Comparison of ENCODE assay signal across 27 cellular contexts in the genomic region with DNA sequence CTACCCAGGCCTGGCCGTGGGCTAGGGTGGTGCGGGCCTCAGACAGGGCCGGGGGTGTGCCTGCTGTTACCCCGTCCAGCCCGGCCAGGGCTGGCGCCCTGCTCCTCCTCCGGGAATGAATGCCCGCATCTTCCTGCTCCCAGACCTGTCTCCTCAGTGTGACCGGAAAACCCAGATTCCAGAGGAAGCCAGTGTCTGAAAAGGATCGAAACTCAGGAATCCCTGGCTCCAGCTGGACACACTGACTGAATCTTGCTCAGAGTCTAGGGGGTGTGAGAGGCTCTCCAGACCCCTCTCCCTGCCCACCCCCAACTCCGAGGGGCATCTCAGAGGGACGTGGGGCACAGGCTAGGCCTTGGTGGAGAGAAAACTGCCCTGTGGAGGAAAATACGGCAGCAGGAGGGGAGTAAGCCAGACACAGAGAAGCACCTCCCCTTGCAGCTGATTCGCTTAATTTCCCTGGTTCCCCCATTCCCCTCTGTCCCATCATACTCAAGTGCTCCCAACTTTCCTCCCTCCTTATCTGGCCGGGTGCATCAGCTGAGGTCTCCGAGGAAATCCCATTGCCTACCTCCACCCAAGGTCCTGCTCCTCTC.
DNase-seq lines count a peak whose midpoint lies in the region; TF ChIP-seq lines count a peak whose summit lies in the region.
"Had no signal": no experiment of that assay in that cellular context is flagged by ENCODE, and none has a peak within 500 bp of the region (broad histone marks: within the 10 kb centered on the region; RNA-seq: fewer than 3 reads in every experiment).

No MANE protein-coding gene starts in this region.

- H3K4me3 ChIP-seq in BLaER1 (no peak overlapping the region), parathyroid adenoma (ENCODE audit: low read depth, low read length) (no peak overlapping the region)
- H3K4me3 ChIP-seq: esophagus muscularis mucosa, pancreas, tibial artery had no signal

- H3K27me3 ChIP-seq in BLaER1: peaks cover 67% of the 10 kb centered on the region
- no peaks in the 10 kb centered on the region for H3K27me3 ChIP-seq in parathyroid adenoma (ENCODE audit: control insufficient read depth, insufficient read depth, low read length)

- no peak for TF ChIP-seq CTCF in parathyroid adenoma (IDR thresholded peaks at IDR 0.05)

- H3K9me3 ChIP-seq in BLaER1 (no peaks in the 10 kb centered on the region), parathyroid adenoma (ENCODE audit: control insufficient read depth, low read length) (no peaks in the 10 kb centered on the region)
- H3K9me3 ChIP-seq: esophagus muscularis mucosa, pancreas, tibial artery had no signal

- H3K27ac ChIP-seq in BLaER1 (no peak overlapping the region), parathyroid adenoma (peak overlapping the region; percentile 36)
- H3K27ac ChIP-seq: foreskin keratinocyte, pancreas, tibial artery had no signal

- DNase-seq in AG20443 (ENCODE audit: low spot score) (peak; percentile 13), epidermal melanocyte (ENCODE audit: insufficient read length, low spot score) (peak; percentile 12), hypothalamus (lab: John Stamatoyannopoulos, UW) (no peak), DMS 273 treated with DMSO at 0.1 percent for 48 hours (lab: John Stamatoyannopoulos, UW) (no peak)
- DNase-seq in stimulated activated CD4-positive, alpha-beta T cell treated with anti-CD3 and anti-CD28 coated beads, Interleukin-1b, Interleukin-23, amount 100 ng/mL, for 48 hours: no peak
- DNase-seq: activated CD4-positive, alpha-beta T cell treated with anti-CD3 and anti-CD28 coated beads for 4 hours; activated CD8-positive, alpha-beta memory T cell treated with anti-CD3 and anti-CD28 coated beads for 24 hours; activated gamma-delta T cell; activated T-cell treated with anti-CD3 and anti-CD28 coated beads, Interleukin-2, amount 50 U/mL, for 1 hour; C1 segment of cervical spinal cord; central memory CD4-positive, alpha-beta T cell; COR-L47; cortex of kidney; effector memory CD4-positive, alpha-beta T cell; foreskin keratinocyte; HFFc6; NCI-H1092; NCI-H1694; NCI-H446; NCI-H748 treated with DMSO at 0.1 percent for 48 hours; SIG-M5; SW 1271 had no signal

- peak overlapping the region; percentile 30; the same call in 1 of the 2 replicates for H3K4me2 ChIP-seq in BLaER1
- no peak overlapping the region for H3K4me2 ChIP-seq in parathyroid adenoma (ENCODE audit: low read length)

- H2AFZ ChIP-seq in parathyroid adenoma: no peak overlapping the region

- H3K9ac ChIP-seq in BLaER1 (no peak overlapping the region), parathyroid adenoma (no peak overlapping the region)

- H4K20me1 ChIP-seq in BLaER1: peaks cover 7% of the 10 kb centered on the region; the same call in 1 of the 2 replicates

- H3K4me1 ChIP-seq in BLaER1 (peaks cover 16% of the 10 kb centered on the region), parathyroid adenoma (no peaks in the 10 kb centered on the region)
- H3K4me1 ChIP-seq: foreskin keratinocyte, pancreas had no signal

- H3K36me3 ChIP-seq in BLaER1: no peaks in the 10 kb centered on the region
- no peaks in the 10 kb centered on the region for H3K36me3 ChIP-seq in parathyroid adenoma (ENCODE audit: control insufficient read depth, insufficient read depth, low read length)
- H3K36me3 ChIP-seq: esophagus muscularis mucosa, pancreas, tibial artery had no signal

- H3K79me2 ChIP-seq in parathyroid adenoma: no peaks in the 10 kb centered on the region

Comparison
In these comparisons a context has a peak if more than half of its experiments do, and no peak if none do; other contexts are left out.
1. DNase-seq: peak in AG20443 (single experiment) and epidermal melanocyte (single experiment); none in hypothalamus (0 of 51), DMS 273 treated with DMSO at 0.1 percent for 48 hours (single experiment) and stimulated activated CD4-positive, alpha-beta T cell treated with anti-CD3 and anti-CD28 coated beads, Interleukin-1b, Interleukin-23, amount 100 ng/mL, for 48 hours (single experiment).